Comparison of ENCODE assay signal across 21 cellular contexts in the genomic region with DNA sequence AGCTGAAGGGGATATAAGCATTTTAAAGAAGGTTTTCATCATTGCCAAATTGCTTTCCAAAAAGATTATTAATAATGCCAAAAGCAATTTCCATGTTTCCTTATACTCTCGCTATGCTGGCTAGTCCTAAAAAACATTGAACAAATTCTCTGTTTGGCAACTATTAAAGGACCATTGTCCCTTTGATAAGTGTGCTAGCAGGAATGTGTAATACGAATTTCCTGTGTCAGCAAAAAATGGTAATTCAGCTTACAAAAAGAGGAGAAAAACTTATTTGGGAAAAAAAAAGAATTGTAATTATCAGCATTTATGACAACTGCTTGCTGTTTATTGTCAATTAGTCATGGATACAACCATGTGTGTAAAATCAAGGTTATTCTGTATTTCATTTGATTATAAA.
DNase-seq lines count a peak whose midpoint lies in the region; ATAC-seq and TF ChIP-seq lines count a peak whose summit lies in the region.
"Had no signal": no experiment of that assay in that cellular context is flagged by ENCODE, and none has a peak within 500 bp of the region (broad histone marks: within the 10 kb centered on the region; RNA-seq: fewer than 3 reads in every experiment).

No MANE protein-coding gene starts in this region.

- POLR2A ChIA-PET in CD8-positive, alpha-beta memory T cell (lab: Charles Lee), result interaction anchor here (1.8 kb wide), 1 partner anchor 137 kb away, joined by 4 read pairs; no protein-coding TSS in a partner anchor

- no peaks in the 10 kb centered on the region for H3K9me3 ChIP-seq in CD4-positive, CD25-positive, alpha-beta regulatory T cell (ENCODE audit: control insufficient read depth in 2 of 2, low read length in 2 of 2)
- H3K9me3 ChIP-seq in Karpas-422 (ENCODE audit: low read length) (no peaks in the 10 kb centered on the region), SU-DHL-6 (ENCODE audit: insufficient read depth, low read length) (no peaks in the 10 kb centered on the region)
- H3K9me3 ChIP-seq in CD8-positive, alpha-beta memory T cell (ENCODE audit: low read length), result no peaks in the 10 kb centered on the region
- H3K9me3 ChIP-seq: Caco-2 had no signal

- CTCF ChIA-PET in CD8-positive, alpha-beta memory T cell (lab: Charles Lee), result interaction anchor here (1.0 to 1.4 kb wide), 2 partner anchors 8 to 209 kb away, joined by 3 to 4 read pairs; no protein-coding TSS in a partner anchor

- peak overlapping the region in 1 of 3 donors; percentile 32 for H3K27ac Mint-ChIP-seq in CD4-positive, CD25-positive, alpha-beta regulatory T cell
- peak overlapping the region in 1 of 8 donors; percentile 38 for H3K27ac Mint-ChIP-seq in CD8-positive, alpha-beta memory T cell

- no peak for TF ChIP-seq CTCF in SU-DHL-6 (IDR thresholded peaks at IDR 0.05; ENCODE audit: insufficient read depth, low read length, poor library complexity, severe bottlenecking)

- no peak overlapping the region for H3K4me3 Mint-ChIP-seq in CD4-positive, CD25-positive, alpha-beta regulatory T cell
- no peak overlapping the region for H3K4me3 Mint-ChIP-seq in CD8-positive, alpha-beta memory T cell
- H3K4me3 Mint-ChIP-seq: T-cell had no signal

- H3K79me2 ChIP-seq in Karpas-422 (ENCODE audit: low read length), result peaks cover 84% of the 10 kb centered on the region
- peaks cover 95% of the 10 kb centered on the region for H3K79me2 ChIP-seq in SU-DHL-6 (ENCODE audit: insufficient read depth, low read length)

- no peak overlapping the region for H3K4me3 ChIP-seq in CD4-positive, CD25-positive, alpha-beta regulatory T cell (ENCODE audit: low read depth, low read length)
- H3K4me3 ChIP-seq in Karpas-422 (ENCODE audit: low read length), result no peak overlapping the region
- H3K4me3 ChIP-seq in SU-DHL-6 (ENCODE audit: insufficient read depth, low read length, poor library complexity, severe bottlenecking), result no peak overlapping the region
- H3K4me3 ChIP-seq in CD8-positive, alpha-beta memory T cell (ENCODE audit: low read length), result no peak overlapping the region
- H3K4me3 ChIP-seq: GM23248 had no signal

- H3K27ac ChIP-seq in CD4-positive, CD25-positive, alpha-beta regulatory T cell (ENCODE audit: insufficient read depth, low read length, poor library complexity, severe bottlenecking), result peak overlapping the region; percentile 54
- H3K27ac ChIP-seq in Karpas-422 (ENCODE audit: low read length) (peak overlapping the region; percentile 85), SU-DHL-6 (ENCODE audit: low read depth, low read length) (peak overlapping the region; percentile 79; the same call in 1 of the 2 replicates)
- no peak overlapping the region for H3K27ac ChIP-seq in CD8-positive, alpha-beta memory T cell (ENCODE audit: low read depth, low read length)
- H3K27ac ChIP-seq: C4-2B, GM23248, KMS-11 had no signal

- H3K9me2 ChIP-seq in Karpas-422 (replicated peaks; ENCODE audit: insufficient read depth, low read length) (no peaks in the 10 kb centered on the region), SU-DHL-6 (replicated peaks; ENCODE audit: insufficient read depth, low read length) (no peaks in the 10 kb centered on the region)

- no peak for ATAC-seq in CD4-positive, CD25-positive, alpha-beta regulatory T cell (ENCODE audit: low read depth in 2 of 2)
- ATAC-seq in GM18502 (IDR thresholded peaks at IDR 0.05; ENCODE audit: poor library complexity, unreplicated experiment), result no peak
- ATAC-seq: HCT116, Right ventricle myocardium inferior had no signal

- no peaks in the 10 kb centered on the region; the same call in 1 of the 2 replicates for H4K20me1 ChIP-seq in Karpas-422 (ENCODE audit: insufficient read depth, low read depth, low read length)
- H4K20me1 ChIP-seq in SU-DHL-6 (ENCODE audit: low read depth, low read length), result no peaks in the 10 kb centered on the region

- H3K9ac ChIP-seq in Karpas-422 (ENCODE audit: low read length), result no peak overlapping the region
- H3K9ac ChIP-seq in SU-DHL-6 (ENCODE audit: low read length), result no peak overlapping the region
- H3K9ac ChIP-seq: GM23248, KMS-11 had no signal

- H3K36me3 ChIP-seq in CD4-positive, CD25-positive, alpha-beta regulatory T cell (ENCODE audit: control insufficient read depth, insufficient read depth, low read length), result no peaks in the 10 kb centered on the region
- H3K36me3 ChIP-seq in Karpas-422 (ENCODE audit: insufficient read depth, low read length) (peaks cover under 1% of the 10 kb centered on the region; the same call in 1 of the 2 replicates), SU-DHL-6 (ENCODE audit: low read length) (peaks cover 25% of the 10 kb centered on the region)
- no peaks in the 10 kb centered on the region for H3K36me3 ChIP-seq in CD8-positive, alpha-beta memory T cell (ENCODE audit: insufficient read depth, low read length)

- H3K4me2 ChIP-seq in Karpas-422 (ENCODE audit: low read depth, low read length, poor library complexity, severe bottlenecking) (no peak overlapping the region), SU-DHL-6 (ENCODE audit: low read depth, low read length, poor library complexity, severe bottlenecking) (no peak overlapping the region)
- H3K4me2 ChIP-seq: KMS-11 had no signal

- DNase-seq in CD4-positive, CD25-positive, alpha-beta regulatory T cell, result no peak
- DNase-seq in Karpas-422 (no peak), midbrain (lab: John Stamatoyannopoulos, UW) (peak; percentile 17), NCI-H748 (lab: John Stamatoyannopoulos, UW; ENCODE audit: unreplicated experiment) (no peak)
- DNase-seq in CD8-positive, alpha-beta memory T cell, result no peak
- DNase-seq: ACHN, AML-193, Caco-2, GF-D8, GM23248, NCI-H1417 treated with DMSO at 0.1 percent for 48 hours, NCI-H187 treated with DMSO at 0.1 percent for 48 hours, NCI-H226, NCI-H524, T-cell had no signal

- peaks cover 65% of the 10 kb centered on the region for H3F3A ChIP-seq in SU-DHL-6 (ENCODE audit: insufficient read depth)

- H3K36me3 Mint-ChIP-seq in CD4-positive, CD25-positive, alpha-beta regulatory T cell, result peaks cover 9% of the 10 kb centered on the region
- peaks cover 0 to 14% (median 2%) of the 10 kb centered on the region in 3 donors for H3K36me3 Mint-ChIP-seq in CD8-positive, alpha-beta memory T cell

- peaks cover 43% of the 10 kb centered on the region for H3K4me1 ChIP-seq in CD4-positive, CD25-positive, alpha-beta regulatory T cell (ENCODE audit: control insufficient read depth, insufficient read depth, low read length, poor library complexity, severe bottlenecking)
- peaks cover 78% of the 10 kb centered on the region for H3K4me1 ChIP-seq in Karpas-422 (ENCODE audit: low read length)
- peaks cover 28% of the 10 kb centered on the region for H3K4me1 ChIP-seq in CD8-positive, alpha-beta memory T cell (ENCODE audit: insufficient read depth, low read length)
- H3K4me1 ChIP-seq: Caco-2 had no signal

- H3K27me3 ChIP-seq in CD4-positive, CD25-positive, alpha-beta regulatory T cell (ENCODE audit: control insufficient read depth, insufficient read depth, low read length), result no peaks in the 10 kb centered on the region
- H3K27me3 ChIP-seq in Karpas-422 (ENCODE audit: low read length) (no peaks in the 10 kb centered on the region), SU-DHL-6 (ENCODE audit: low read length) (no peaks in the 10 kb centered on the region)
- H3K27me3 ChIP-seq in CD8-positive, alpha-beta memory T cell (ENCODE audit: insufficient read depth, low read length, poor library complexity, severe bottlenecking), result no peaks in the 10 kb centered on the region

- H2AFZ ChIP-seq in Karpas-422 (ENCODE audit: low read length) (no peak overlapping the region), SU-DHL-6 (ENCODE audit: low read depth, low read length, severe bottlenecking) (no peak overlapping the region)
- H2AFZ ChIP-seq: GM23248 had no signal

- no peaks in the 10 kb centered on the region for H3K9me3 Mint-ChIP-seq in CD4-positive, CD25-positive, alpha-beta regulatory T cell
- no peaks in the 10 kb centered on the region for H3K9me3 Mint-ChIP-seq in CD8-positive, alpha-beta memory T cell
- H3K9me3 Mint-ChIP-seq: T-cell had no signal

- peaks cover 17 to 50% (median 38%) of the 10 kb centered on the region in 4 donors for H3K4me1 Mint-ChIP-seq in CD4-positive, CD25-positive, alpha-beta regulatory T cell
- H3K4me1 Mint-ChIP-seq in CD8-positive, alpha-beta memory T cell, result peaks cover 36 to 46% (median 41%) of the 10 kb centered on the region in 3 donors

- no peaks in the 10 kb centered on the region for H3K27me3 Mint-ChIP-seq in CD4-positive, CD25-positive, alpha-beta regulatory T cell
- no peaks in the 10 kb centered on the region for H3K27me3 Mint-ChIP-seq in CD8-positive, alpha-beta memory T cell
- H3K27me3 Mint-ChIP-seq: T-cell had no signal
